Comparison of ENCODE assay signal across 16 cellular contexts in genomic region chr6:126039284-126039683, GRCh38. TPM values are rescaled to one million over a fixed set of nuclear protein-coding genes. Genes with fewer than 3 reads are reported as not detected.
DNase-seq lines count a peak whose midpoint lies in the region; ATAC-seq, FAIRE-seq and TF ChIP-seq lines count a peak whose summit lies in the region.
"Had no signal": no experiment of that assay in that cellular context is flagged by ENCODE, and none has a peak within 500 bp of the region (broad histone marks: within the 10 kb centered on the region; RNA-seq: fewer than 3 reads in every experiment).

No MANE protein-coding gene starts in this region.

- H3K4ac ChIP-seq in mesendoderm (ENCODE audit: low read depth, low read length): no peak overlapping the region

- no peak overlapping the region for H2AK5ac ChIP-seq in mesendoderm (ENCODE audit: low read length)

- H3K79me1 ChIP-seq in mesendoderm (ENCODE audit: low read length): no peaks in the 10 kb centered on the region

- H3K56ac ChIP-seq in mesendoderm (ENCODE audit: low read length): no peak overlapping the region

- H3K9me3 ChIP-seq in heart left ventricle: peaks cover 0 to 3% (median 1%) of the 10 kb centered on the region in 12 donors
- H3K9me3 ChIP-seq: neutrophil had no signal

- DNase-seq in AG20443 (ENCODE audit: low spot score) (peak; percentile 16), M059J (ENCODE audit: low read depth) (peak; percentile 94), cardiac fibroblast (ENCODE audit: low read depth in 2 of 2) (peak; percentile 45 to 63), mesendoderm (peak; percentile 64), heart left ventricle (no peak), type B pancreatic cell (ENCODE audit: extremely low spot score, unreplicated experiment) (no peak), GM12892 (ENCODE audit: insufficient read length) (no peak)
- DNase-seq: activated CD4-positive, alpha-beta T cell treated with anti-CD3 and anti-CD28 coated beads for 36 hours; activated naive CD8-positive, alpha-beta T cell treated with anti-CD3 and anti-CD28 coated beads, Interleukin-2, amount 10 ng/mL, durations not matched to agents 7 days and 5 days; AML-193; NCI-H187; NCI-H748 treated with DMSO at 0.1 percent for 48 hours had no signal

- H3K79me2 ChIP-seq in mesendoderm (ENCODE audit: control insufficient read depth, insufficient read depth, low read length): no peaks in the 10 kb centered on the region

- ATAC-seq in heart left ventricle (no peak), GM18858 (IDR thresholded peaks at IDR 0.05; ENCODE audit: unreplicated experiment) (no peak)
- ATAC-seq: activated CD4-positive, alpha-beta T cell treated with anti-CD3 and anti-CD28 coated beads for 36 hours had no signal

- H3K9ac ChIP-seq in mesendoderm (ENCODE audit: low read length): no peak overlapping the region

- H3K18ac ChIP-seq in mesendoderm (ENCODE audit: low read length): no peak overlapping the region

- H3K9me3 Mint-ChIP-seq in type B pancreatic cell: peaks cover 6% of the 10 kb centered on the region

- H3K27ac ChIP-seq in mesendoderm (ENCODE audit: low read depth, low read length) (no peak overlapping the region), heart left ventricle (no peak overlapping the region)
- H3K27ac ChIP-seq: neutrophil had no signal

- WGBS in mesendoderm (ENCODE audit: extremely low coverage, insufficient coverage, low lambda C conversion rate): no CpG with 5 or more reads among the region's 2 CpGs
- 92 to 95% (median 94%) methylated on average over 2 of the region's 2 CpGs for WGBS in heart left ventricle, 4 donors

- peaks cover 24% of the 10 kb centered on the region for H3K4me1 Mint-ChIP-seq in type B pancreatic cell (ENCODE audit: unreplicated experiment)
- H3K4me1 Mint-ChIP-seq: activated CD4-positive, alpha-beta T cell treated with anti-CD3 and anti-CD28 coated beads for 36 hours had no signal

- H3K27me3 Mint-ChIP-seq in type B pancreatic cell: no peaks in the 10 kb centered on the region
- H3K27me3 Mint-ChIP-seq: activated CD4-positive, alpha-beta T cell treated with anti-CD3 and anti-CD28 coated beads for 36 hours; activated naive CD8-positive, alpha-beta T cell treated with anti-CD3 and anti-CD28 coated beads, Interleukin-2, amount 10 ng/mL, durations not matched to agents 7 days and 5 days had no signal

- H3K4me1 ChIP-seq in mesendoderm (ENCODE audit: control insufficient read depth, low read depth, low read length) (no peaks in the 10 kb centered on the region), heart left ventricle (peaks cover 0 to 23% (median 0%) of the 10 kb centered on the region in 12 donors)

- no peak overlapping the region for H3K27ac Mint-ChIP-seq in type B pancreatic cell
- H3K27ac Mint-ChIP-seq: activated CD4-positive, alpha-beta T cell treated with anti-CD3 and anti-CD28 coated beads for 36 hours; activated naive CD8-positive, alpha-beta T cell treated with anti-CD3 and anti-CD28 coated beads, Interleukin-2, amount 10 ng/mL, durations not matched to agents 7 days and 5 days had no signal

- no peak overlapping the region for H3K4me2 ChIP-seq in mesendoderm (ENCODE audit: low read length)

- intact Hi-C loops in heart left ventricle (cut with DNase I): loop anchor here in 5 of 10 donors (5.0 to 10.0 kb wide), 6 partner anchors 136 to 1236 kb away; no protein-coding TSS in a partner anchor

- H4K5ac ChIP-seq in mesendoderm (ENCODE audit: low read length): no peak overlapping the region

- H2BK5ac ChIP-seq in mesendoderm (ENCODE audit: low read length): no peak overlapping the region

- H3K4me3 ChIP-seq in cardiac fibroblast (replicated peaks in 1 of 2; ENCODE audit: low read depth in 2 of 2, low read length in 2 of 2) (no peak overlapping the region), mesendoderm (ENCODE audit: low read length) (no peak overlapping the region), heart left ventricle (no peak overlapping the region)
- H3K4me3 ChIP-seq: esophagus muscularis mucosa, lung had no signal

- FAIRE-seq in GM12892 (lab: Jason Lieb, UNC): no peak

- no peaks in the 10 kb centered on the region for H3K36me3 ChIP-seq in mesendoderm (ENCODE audit: control insufficient read depth, insufficient read depth, low read length)
- H3K36me3 ChIP-seq in heart left ventricle: peaks cover 0 to 42% (median 14%) of the 10 kb centered on the region in 9 donors
- H3K36me3 ChIP-seq: neutrophil had no signal

- TF ChIP-seq CTCF in cardiac fibroblast (IDR thresholded peaks at IDR 0.05; ENCODE audit: low read depth, low read length) (no peak), heart left ventricle (IDR thresholded peaks at IDR 0.05) (no peak), type B pancreatic cell (conservative IDR thresholded peaks at IDR 0.05) (no peak)

- H3K27me3 ChIP-seq in mesendoderm (ENCODE audit: insufficient read depth, low read length, poor library complexity): no peaks in the 10 kb centered on the region
- no peaks in the 10 kb centered on the region for H3K27me3 ChIP-seq in heart left ventricle
- H3K27me3 ChIP-seq: esophagus muscularis mucosa, neutrophil had no signal

- H3K4me3 Mint-ChIP-seq in type B pancreatic cell: no peak overlapping the region
- H3K4me3 Mint-ChIP-seq: activated CD4-positive, alpha-beta T cell treated with anti-CD3 and anti-CD28 coated beads for 36 hours; activated naive CD8-positive, alpha-beta T cell treated with anti-CD3 and anti-CD28 coated beads, Interleukin-2, amount 10 ng/mL, durations not matched to agents 7 days and 5 days had no signal

- H2BK15ac ChIP-seq in mesendoderm (replicated peaks; ENCODE audit: low read depth): no peak overlapping the region

- no peak overlapping the region for H2BK120ac ChIP-seq in mesendoderm (ENCODE audit: low read depth, low read length)

- H3K23ac ChIP-seq in mesendoderm (ENCODE audit: low read length): no peak overlapping the region

- TF ChIP-seq POLR2A in heart left ventricle (IDR thresholded peaks at IDR 0.05) (no peak), GM12892 (IDR thresholded peaks at IDR 0.05; ENCODE audit: low read depth, low read length) (no peak)

- no peak overlapping the region for H4K8ac ChIP-seq in mesendoderm (ENCODE audit: low read depth, low read length)

- H3K36me3 Mint-ChIP-seq in type B pancreatic cell: peaks cover 58% of the 10 kb centered on the region

RNA-seq across cellular contexts. Expression of gene TRMT11, which starts 52.9 kb away (rescaled TPM):
- total RNA-seq in M059J (2014; rRNA removed; shearing (Covaris generic)): 32.9 and 43.4 TPM in 2 replicates
- 13.8 TPM for polyA plus RNA-seq in mesendoderm (2013, experiment 1 of 2)
- polyA plus RNA-seq in mesendoderm (2013, experiment 2 of 2): 15.8 TPM
- total RNA-seq in heart left ventricle (10 to 100 TPM in 7 of 9 donors, 1 to 10 TPM in 2; 9.0 to 15.6 (median 11.8) TPM), type B pancreatic cell (ENCODE audit: low replicate concordance) (16.3 and 22.3 TPM in 2 replicates)
- 1 to 10 TPM; 8.0 to 8.8 TPM for polyA plus RNA-seq in heart left ventricle
- 26.6 TPM for polyA plus RNA-seq in GM12892 (2012; ENCODE audit: missing spikeins)

Comparison
In these comparisons a context has a peak if more than half of its experiments do, and no peak if none do; other contexts are left out.
1. DNase-seq: peak in AG20443 (single experiment), M059J (single experiment), cardiac fibroblast (2 of 2) and mesendoderm (single experiment); none in heart left ventricle (0 of 5), type B pancreatic cell (single experiment) and GM12892 (single experiment).